Comparison of ENCODE assay signal across 18 cellular contexts in genomic region chr16:17930280-17930679, GRCh38.
"Had no signal": no experiment of that assay in that cellular context is flagged by ENCODE, and none has a peak within 500 bp of the region (broad histone marks: within the 10 kb centered on the region; RNA-seq: fewer than 3 reads in every experiment).

No MANE protein-coding gene starts in this region.

- DNase-seq: activated B cell treated with CpG ODN at 0.5 μM for 24 hours; activated CD4-positive, alpha-beta memory T cell treated with anti-CD3 and anti-CD28 coated beads, Interleukin-2, amount 10 ng/mL, durations not matched to agents 7 days and 5 days; activated CD4-positive, alpha-beta T cell treated with anti-CD3 and anti-CD28 coated beads for 48 hours; activated naive CD4-positive, alpha-beta T cell; activated naive CD8-positive, alpha-beta T cell treated with anti-CD3 and anti-CD28 coated beads for 36 hours; activated T-cell treated with anti-CD3 and anti-CD28 coated beads, Interleukin-2, amount 50 U/mL, for 1 hour; amniotic stem cell; gastrocnemius medialis; head of caudate nucleus; natural killer cell; nucleus accumbens; stimulated activated CD4-positive, alpha-beta T cell treated with anti-CD3 and anti-CD28 coated beads, Interleukin-2, amount 100 ng/mL, for 24 hours; stimulated activated naive CD8-positive, alpha-beta T cell treated with anti-CD3 and anti-CD28 coated beads, Interleukin-15, Interleukin-2, amounts not matched to agents 100 U/mL and 50 U/mL, for 24 hours; substantia nigra; T-cell; tibial artery; uterus had no signal

- H3K4me3 Mint-ChIP-seq: activated B cell treated with CpG ODN at 0.5 μM for 24 hours; activated CD4-positive, alpha-beta memory T cell treated with anti-CD3 and anti-CD28 coated beads, Interleukin-2, amount 10 ng/mL, durations not matched to agents 7 days and 5 days; activated naive CD8-positive, alpha-beta T cell treated with anti-CD3 and anti-CD28 coated beads for 36 hours; activated T-helper 17 cell treated with anti-CD3 and anti-CD28 coated beads, Interleukin-2, amount 50 U/mL, for 72 hours; natural killer cell; T-cell had no signal

- H3K27me3 Mint-ChIP-seq: activated naive CD8-positive, alpha-beta T cell treated with anti-CD3 and anti-CD28 coated beads for 36 hours had no signal

- H3K36me3 ChIP-seq: gastrocnemius medialis, tibial artery, uterus had no signal

- H3K4me3 ChIP-seq: gastrocnemius medialis, tibial artery, uterus had no signal

- ATAC-seq: activated T-helper 17 cell treated with anti-CD3 and anti-CD28 coated beads, Interleukin-2, amount 50 U/mL, for 72 hours; gastrocnemius medialis; natural killer cell; stimulated activated naive CD8-positive, alpha-beta T cell treated with anti-CD3 and anti-CD28 coated beads, Interleukin-15, Interleukin-2, amounts not matched to agents 100 U/mL and 50 U/mL, for 24 hours; T-cell had no signal

- H3K4me1 ChIP-seq: gastrocnemius medialis, tibial artery, uterus had no signal

- H3K36me3 Mint-ChIP-seq: activated naive CD8-positive, alpha-beta T cell treated with anti-CD3 and anti-CD28 coated beads for 36 hours; natural killer cell; T-cell had no signal

- H3K27ac Mint-ChIP-seq: activated B cell treated with CpG ODN at 0.5 μM for 24 hours; activated CD4-positive, alpha-beta memory T cell treated with anti-CD3 and anti-CD28 coated beads, Interleukin-2, amount 10 ng/mL, durations not matched to agents 7 days and 5 days; activated naive CD8-positive, alpha-beta T cell treated with anti-CD3 and anti-CD28 coated beads for 36 hours; activated T-helper 17 cell treated with anti-CD3 and anti-CD28 coated beads, Interleukin-2, amount 50 U/mL, for 72 hours; natural killer cell; T-cell had no signal

- H3K9me3 Mint-ChIP-seq: activated CD4-positive, alpha-beta memory T cell treated with anti-CD3 and anti-CD28 coated beads, Interleukin-2, amount 10 ng/mL, durations not matched to agents 7 days and 5 days; activated naive CD8-positive, alpha-beta T cell treated with anti-CD3 and anti-CD28 coated beads for 36 hours; activated T-helper 17 cell treated with anti-CD3 and anti-CD28 coated beads, Interleukin-2, amount 50 U/mL, for 72 hours; natural killer cell had no signal

- H3K27me3 ChIP-seq: gastrocnemius medialis, tibial artery, uterus had no signal

- H3K27ac ChIP-seq: gastrocnemius medialis, tibial artery, uterus had no signal

- H3K4me1 Mint-ChIP-seq: activated B cell treated with CpG ODN at 0.5 μM for 24 hours; activated CD4-positive, alpha-beta memory T cell treated with anti-CD3 and anti-CD28 coated beads, Interleukin-2, amount 10 ng/mL, durations not matched to agents 7 days and 5 days; activated naive CD8-positive, alpha-beta T cell treated with anti-CD3 and anti-CD28 coated beads for 36 hours; activated T-helper 17 cell treated with anti-CD3 and anti-CD28 coated beads, Interleukin-2, amount 50 U/mL, for 72 hours; natural killer cell; T-cell had no signal

- H3K9me3 ChIP-seq: gastrocnemius medialis, tibial artery, uterus had no signal
